In genomic region chr3:16472593-16472992, GRCh38 we compare ENCODE assay signal across 12 cellular contexts.
"Had no signal": no experiment of that assay in that cellular context is flagged by ENCODE, and none has a peak within 500 bp of the region (broad histone marks: within the 10 kb centered on the region; RNA-seq: fewer than 3 reads in every experiment).

No MANE protein-coding gene starts in this region.

- H3K9me3 ChIP-seq: prostate gland had no signal

- H3K27ac Mint-ChIP-seq: activated naive CD8-positive, alpha-beta T cell treated with anti-CD3 and anti-CD28 coated beads, Interleukin-2, amount 50 U/mL, for 24 hours had no signal

- H3K4me3 Mint-ChIP-seq: activated naive CD8-positive, alpha-beta T cell treated with anti-CD3 and anti-CD28 coated beads, Interleukin-2, amount 50 U/mL, for 24 hours had no signal

- DNase-seq: activated CD4-positive, alpha-beta T cell treated with anti-CD3 and anti-CD28 coated beads, Interleukin-2, amount 50 U/mL, for 4 hours; activated CD4-positive, CD25-positive, alpha-beta regulatory T cell treated with anti-CD3 and anti-CD28 coated beads, Interleukin-2, amount 50 U/mL, for 72 hours; activated naive CD4-positive, alpha-beta T cell treated with Interleukin-2 at 50 U/mL for 16 hours; activated naive CD8-positive, alpha-beta T cell treated with anti-CD3 and anti-CD28 coated beads, Interleukin-2, amount 50 U/mL, for 24 hours; activated T-cell treated with anti-CD3 and anti-CD28 coated beads for 4 hours; erythroblast; hypothalamus; stimulated activated CD4-positive, alpha-beta T cell treated with anti-CD3 and anti-CD28 coated beads, Interleukin-1b, Interleukin-23, amount 100 ng/mL, for 48 hours; tibial artery had no signal

- H3K4me3 ChIP-seq: prostate gland, tibial artery, vagina had no signal

- H3K36me3 ChIP-seq: prostate gland had no signal

- H3K27me3 ChIP-seq: tibial artery, vagina had no signal

- H3K27ac ChIP-seq: prostate gland, tibial artery, vagina had no signal

- ATAC-seq: activated naive CD8-positive, alpha-beta T cell treated with anti-CD3 and anti-CD28 coated beads, Interleukin-2, amount 50 U/mL, for 24 hours; sciatic nerve had no signal

- H3K27me3 Mint-ChIP-seq: activated naive CD8-positive, alpha-beta T cell treated with anti-CD3 and anti-CD28 coated beads, Interleukin-2, amount 50 U/mL, for 24 hours had no signal

- H3K4me1 ChIP-seq: prostate gland, vagina had no signal
